ENCODE assay signal across 25 cellular contexts in genomic region chr4:1487106-1487505, GRCh38.
"Had no signal": no experiment of that assay in that cellular context is flagged by ENCODE, and none has a peak within 500 bp of the region (broad histone marks: within the 10 kb centered on the region; RNA-seq: fewer than 3 reads in every experiment).

No MANE protein-coding gene starts in this region.

- H3K4me1 ChIP-seq: left lung, right atrium auricular region, spleen, suprapubic skin, tibial artery, uterus had no signal

- FAIRE-seq: small intestine had no signal

- H3K36me3 ChIP-seq: left lung, ovary, right atrium auricular region, spleen, suprapubic skin, thoracic aorta, tibial artery, uterus had no signal

- H3K9me3 ChIP-seq: ovary, suprapubic skin, uterus had no signal

- H3K4me3 ChIP-seq: hepatocyte, left lung, mucosa of descending colon, ovary, right atrium auricular region, spleen, suprapubic skin, thoracic aorta, tibial artery, uterus had no signal

- ATAC-seq: left colon; left lung; mucosa of descending colon; naive thymus-derived CD4-positive, alpha-beta T cell; natural killer cell treated with Interleukin-12 subunit alpha and Interleukin-12 subunit beta and Interleukin-15 and Interleukin-18, amount 100 ng/mL, for 72 hours; sciatic nerve; stimulated activated effector memory CD8-positive, alpha-beta T cell treated with anti-CD3 and anti-CD28 coated beads, Interleukin-12 subunit alpha, Interleukin-12 subunit beta, amount 100 ng/mL, for 72 hours had no signal

- H3K27ac ChIP-seq: hepatocyte, left lung, ovary, right atrium auricular region, spleen, suprapubic skin, thoracic aorta, tibial artery, uterus had no signal

- H3K4me3 Mint-ChIP-seq: memory B cell; naive thymus-derived CD4-positive, alpha-beta T cell; natural killer cell treated with Interleukin-12 subunit alpha and Interleukin-12 subunit beta and Interleukin-15 and Interleukin-18, amount 100 ng/mL, for 72 hours; stimulated activated effector memory CD8-positive, alpha-beta T cell treated with anti-CD3 and anti-CD28 coated beads, Interleukin-12 subunit alpha, Interleukin-12 subunit beta, amount 100 ng/mL, for 72 hours; stimulated activated naive CD8-positive, alpha-beta T cell treated with anti-CD3 and anti-CD28 coated beads, Interleukin-15, Interleukin-2, amounts not matched to agents 100 ng/mL and 50 ng/mL, for 24 hours had no signal

- H3K36me3 Mint-ChIP-seq: stimulated activated effector memory CD8-positive, alpha-beta T cell treated with anti-CD3 and anti-CD28 coated beads, Interleukin-12 subunit alpha, Interleukin-12 subunit beta, amount 100 ng/mL, for 72 hours had no signal

- H3K27ac Mint-ChIP-seq: memory B cell; naive thymus-derived CD4-positive, alpha-beta T cell; natural killer cell treated with Interleukin-12 subunit alpha and Interleukin-12 subunit beta and Interleukin-15 and Interleukin-18, amount 100 ng/mL, for 72 hours; progenitor cell of endocrine pancreas; stimulated activated effector memory CD8-positive, alpha-beta T cell treated with anti-CD3 and anti-CD28 coated beads, Interleukin-12 subunit alpha, Interleukin-12 subunit beta, amount 100 ng/mL, for 72 hours; stimulated activated naive CD8-positive, alpha-beta T cell treated with anti-CD3 and anti-CD28 coated beads, Interleukin-15, Interleukin-2, amounts not matched to agents 100 ng/mL and 50 ng/mL, for 24 hours had no signal

- H3K27me3 ChIP-seq: ovary, right atrium auricular region had no signal

- H3K4me1 Mint-ChIP-seq: memory B cell; naive thymus-derived CD4-positive, alpha-beta T cell; stimulated activated effector memory CD8-positive, alpha-beta T cell treated with anti-CD3 and anti-CD28 coated beads, Interleukin-12 subunit alpha, Interleukin-12 subunit beta, amount 100 ng/mL, for 72 hours had no signal

- DNase-seq: islet precursor cell; kidney glomerular epithelial cell; left colon; left lung; midbrain; naive thymus-derived CD4-positive, alpha-beta T cell; ovary; small intestine; spleen; stimulated activated CD4-positive, alpha-beta T cell treated with anti-CD3 and anti-CD28 coated beads, Interleukin-4, amount 100 ng/mL, for 24 hours; stimulated activated naive CD4-positive, alpha-beta T cell; tibial artery; trophoblast cell; uterus had no signal
